12 cellular contexts compared by ENCODE assay signal in the genomic region with DNA sequence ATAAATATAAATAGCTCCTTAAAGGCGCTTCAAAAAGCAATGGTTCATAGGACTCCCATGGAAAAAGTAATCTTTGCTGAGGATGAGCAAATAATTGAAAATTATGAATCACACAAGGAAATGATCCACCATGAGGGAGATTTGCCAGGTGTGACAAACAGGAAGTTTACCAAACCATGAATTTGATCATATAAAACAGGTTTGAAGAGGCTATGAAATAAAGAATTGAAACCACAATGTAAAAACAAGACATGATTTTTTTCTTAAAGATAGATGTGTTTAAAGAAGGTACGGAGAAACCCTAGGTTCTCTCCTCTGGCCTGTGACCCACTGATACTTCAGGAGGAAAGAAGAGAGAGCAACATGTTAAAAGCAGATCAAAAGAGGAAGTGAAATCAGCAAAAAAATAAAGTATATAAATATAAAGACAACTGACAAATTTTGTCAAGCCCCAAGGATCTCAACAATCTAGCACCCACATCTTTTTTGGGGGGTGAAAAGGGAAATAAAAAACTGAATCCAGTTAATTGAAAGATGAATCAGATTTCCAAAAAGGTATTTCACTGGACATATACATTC.
A peak's percentile ranks its signal among the peaks of the same experiment; 100 is the strongest.
DNase-seq lines count a peak whose midpoint lies in the region; ATAC-seq and TF ChIP-seq lines count a peak whose summit lies in the region.
"Had no signal": no experiment of that assay in that cellular context is flagged by ENCODE, and none has a peak within 500 bp of the region (broad histone marks: within the 10 kb centered on the region; RNA-seq: fewer than 3 reads in every experiment).

No MANE protein-coding gene starts in this region.

- POLR2A ChIA-PET in RWPE1 (lab: Yijun Ruan, JAX; ENCODE audit: low non-redundant PET), result no interaction called here

- H3K27ac ChIP-seq in RWPE1 (no peak overlapping the region), stomach (peak overlapping the region in 1 of 5 donors; percentile 1)
- H3K27ac ChIP-seq: hepatocyte had no signal

- H3K36me3 Mint-ChIP-seq in CD14-positive monocyte, result peaks cover 18 to 24% of the 10 kb centered on the region in 2 donors

- CTCF ChIA-PET in RWPE1 (lab: Yijun Ruan, JAX), result interaction anchor here (0.6 kb wide), 1 partner anchor 251 kb away, joined by 3 read pairs; no protein-coding TSS in a partner anchor

- TF ChIP-seq CTCF in CD14-positive monocyte (IDR thresholded peaks at IDR 0.05), result no peak
- no peak for TF ChIP-seq CTCF in RWPE1 (conservative IDR thresholded peaks at IDR 0.05; ENCODE audit: low read depth)
- TF ChIP-seq CTCF in omental fat pad (IDR thresholded peaks at IDR 0.05), result no peak
- no peak for TF ChIP-seq CTCF in stomach (IDR thresholded peaks at IDR 0.05)

- no peaks in the 10 kb centered on the region for H3K27me3 ChIP-seq in stomach
- H3K27me3 ChIP-seq: hepatocyte had no signal

- ATAC-seq in GM19324 (IDR thresholded peaks at IDR 0.05; ENCODE audit: low FRiP score, unreplicated experiment) (peak; percentile 80), HG03045 (IDR thresholded peaks at IDR 0.05; ENCODE audit: unreplicated experiment) (peak; percentile 66), omental fat pad (ENCODE audit: low FRiP score) (no peak)

- peaks cover 0 to 2% (median 0%) of the 10 kb centered on the region in 7 donors for H3K9me3 Mint-ChIP-seq in CD14-positive monocyte

- no peak for DNase-seq in CD14-positive monocyte (ENCODE audit: low spot score)
- DNase-seq in OCI-M1 (lab: John Stamatoyannopoulos, UW), result peak; percentile 83
- DNase-seq in RWPE1 (ENCODE audit: low spot score), result no peak
- DNase-seq in omental fat pad (ENCODE audit: low spot score), result no peak
- no peak for DNase-seq in stomach
- no peak for DNase-seq in NCI-H1930 (lab: John Stamatoyannopoulos, UW)
- DNase-seq: activated T-cell treated with anti-CD3 and anti-CD28 coated beads, Interleukin-2, amount 50 U/mL, for 24 hours; CD4-positive, alpha-beta memory T cell; NCI-H1436 treated with DMSO at 0.1 percent for 48 hours had no signal

- 81 to 91% (median 87%) methylated on average over 2 of the region's 2 CpGs for WGBS in stomach, 5 donors

- peaks cover 0 to 4% (median 0%) of the 10 kb centered on the region in 4 donors for H3K36me3 ChIP-seq in stomach

- intact Hi-C loops in CD14-positive monocyte (cut with micrococcal nuclease) (no loop called here), stomach (cut with DNase I; ENCODE audit: low total_unique reads) (no loop called here)

- H3K27ac Mint-ChIP-seq in CD14-positive monocyte, result peak overlapping the region; percentile 51 to 88 (median 70)
- H3K27ac Mint-ChIP-seq: activated T-cell treated with anti-CD3 and anti-CD28 coated beads, Interleukin-2, amount 50 U/mL, for 24 hours had no signal

- TF ChIP-seq POLR2A in stomach (IDR thresholded peaks at IDR 0.05), result no peak

- H3K4me1 Mint-ChIP-seq in CD14-positive monocyte, result peaks cover 25% of the 10 kb centered on the region

- H3K27me3 Mint-ChIP-seq in CD14-positive monocyte (ENCODE audit: low read depth in 3 of 3), result peaks cover 0 to 1% (median 0%) of the 10 kb centered on the region in 3 donors
- H3K27me3 Mint-ChIP-seq: activated T-cell treated with anti-CD3 and anti-CD28 coated beads, Interleukin-2, amount 50 U/mL, for 24 hours; CD4-positive, alpha-beta memory T cell had no signal

- peaks cover 4 to 37% (median 23%) of the 10 kb centered on the region in 4 donors for H3K4me1 ChIP-seq in stomach

- no peaks in the 10 kb centered on the region for H3K9me3 ChIP-seq in stomach

- no peak overlapping the region for H3K4me3 Mint-ChIP-seq in CD14-positive monocyte
- H3K4me3 Mint-ChIP-seq: activated T-cell treated with anti-CD3 and anti-CD28 coated beads, Interleukin-2, amount 50 U/mL, for 24 hours had no signal

- TF ChIP-seq EP300 in stomach (IDR thresholded peaks at IDR 0.05), result no peak

- H3K4me3 ChIP-seq in stomach, result no peak overlapping the region
- H3K4me3 ChIP-seq: hepatocyte had no signal
